ENCODE assay signal across 1 cellular context in the genomic region with DNA sequence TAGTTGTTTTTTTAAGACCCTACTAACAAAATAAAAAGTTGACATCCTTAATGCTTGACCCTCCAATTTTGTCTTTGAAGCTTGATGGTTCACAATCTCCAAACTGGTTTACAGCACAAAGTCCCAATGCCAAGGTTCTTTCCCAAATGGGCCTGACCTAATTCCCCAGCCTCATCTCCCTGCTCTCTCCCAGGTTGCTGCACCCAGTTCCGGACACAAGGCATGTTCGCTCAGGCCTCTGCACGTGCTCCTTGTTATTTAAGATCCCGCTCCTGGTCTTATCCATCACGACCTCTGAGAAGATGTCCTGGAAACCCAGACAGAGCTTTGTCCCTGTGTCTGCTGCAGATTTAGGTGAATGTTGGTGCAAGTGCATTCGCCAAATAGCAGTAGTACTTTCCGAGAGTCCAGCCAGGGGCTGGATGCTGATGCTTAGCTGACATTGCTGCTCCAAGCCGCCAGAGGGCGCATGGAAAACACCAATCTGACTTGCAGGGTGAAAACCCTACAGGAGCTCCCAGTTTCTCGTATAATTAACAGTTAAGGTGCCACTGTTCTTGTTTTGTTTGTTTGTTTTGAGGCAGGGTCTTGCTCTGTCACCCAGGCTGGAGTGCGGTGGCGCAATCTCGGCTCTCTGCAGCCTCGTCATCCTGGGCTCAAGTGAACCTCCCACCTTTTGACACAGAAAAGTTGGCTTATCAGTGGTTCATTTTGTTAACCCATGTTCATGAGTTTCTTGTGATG.
TF ChIP-seq lines count a peak whose summit lies in the region.

No MANE protein-coding gene starts in this region.

TF ChIP-seq in H1, 55 proteins besides CTCF, POLR2A, EP300 and RAD21:
- TF ChIP-seq SIRT6 (IDR thresholded peaks at IDR 0.05; ENCODE audit: low read length) = no peak
- peak; percentile 85 for TF ChIP-seq CEBPB (IDR thresholded peaks at IDR 0.05; ENCODE audit: low read depth, low read length)
- TF ChIP-seq, protein P1, sequence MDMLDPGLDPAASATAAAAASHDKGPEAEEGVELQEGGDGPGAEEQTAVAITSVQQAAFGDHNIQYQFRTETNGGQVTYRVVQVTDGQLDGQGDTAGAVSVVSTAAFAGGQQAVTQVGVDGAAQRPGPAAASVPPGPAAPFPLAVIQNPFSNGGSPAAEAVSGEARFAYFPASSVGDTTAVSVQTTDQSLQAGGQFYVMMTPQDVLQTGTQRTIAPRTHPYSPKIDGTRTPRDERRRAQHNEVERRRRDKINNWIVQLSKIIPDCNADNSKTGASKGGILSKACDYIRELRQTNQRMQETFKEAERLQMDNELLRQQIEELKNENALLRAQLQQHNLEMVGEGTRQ (IDR thresholded peaks at IDR 0.05; ENCODE audit: low read length) = no peak
